ENCODE assay signal across 10 cellular contexts in genomic region chr11:65169164-65169641, GRCh38. TPM values are rescaled to one million over a fixed set of nuclear protein-coding genes. Genes with fewer than 3 reads are reported as not detected.
DNase-seq lines count a peak whose midpoint lies in the region; ATAC-seq and TF ChIP-seq lines count a peak whose summit lies in the region.
"Had no signal": no experiment of that assay in that cellular context is flagged by ENCODE, and none has a peak within 500 bp of the region (broad histone marks: within the 10 kb centered on the region; RNA-seq: fewer than 3 reads in every experiment).

No MANE protein-coding gene starts in this region.

- peak overlapping the region; percentile 7 for H3K27ac Mint-ChIP-seq in Caco-2 (ENCODE audit: unreplicated experiment)
- peak overlapping the region; percentile 2 for H3K27ac Mint-ChIP-seq in activated naive CD8-positive, alpha-beta T cell treated with anti-CD3 and anti-CD28 coated beads for 36 hours

- H3K4me3 ChIP-seq in Caco-2 (ENCODE audit: low read depth, low read length) (no peak overlapping the region), KMS-11 (IDR thresholded peaks at IDR 0.05; ENCODE audit: insufficient read depth, low read depth, low read length) (no peak overlapping the region), mesodermal cell (ENCODE audit: extremely low read depth, insufficient read depth, low read length, poor library complexity, severe bottlenecking) (no peak overlapping the region), psoas muscle (no peak overlapping the region)

- POLR2A ChIA-PET in Caco-2 (lab: Charles Lee): no interaction called here

- BruUV-seq in Caco-2 (replicated peaks; lab: Mats Ljungman, UMichigan): no TSS peak

- ATAC-seq in psoas muscle (no peak), HG03135 (IDR thresholded peaks at IDR 0.05; ENCODE audit: unreplicated experiment) (no peak), left lobe of liver (no peak)

- H3K4me1 ChIP-seq in Caco-2 (no peaks in the 10 kb centered on the region), KMS-11 (ENCODE audit: low read depth, poor library complexity, severe bottlenecking) (no peaks in the 10 kb centered on the region), mesodermal cell (ENCODE audit: control insufficient read depth, insufficient read depth, low read length, poor library complexity, severe bottlenecking) (peaks cover 9% of the 10 kb centered on the region), psoas muscle (no peaks in the 10 kb centered on the region)

- H3K79me2 ChIP-seq in KMS-11 (ENCODE audit: insufficient read depth, low read depth): no peaks in the 10 kb centered on the region

- no peaks in the 10 kb centered on the region for H3K27me3 Mint-ChIP-seq in Caco-2 (ENCODE audit: insufficient read depth, unreplicated experiment)
- no peaks in the 10 kb centered on the region for H3K27me3 Mint-ChIP-seq in activated naive CD8-positive, alpha-beta T cell treated with anti-CD3 and anti-CD28 coated beads for 36 hours

- peak overlapping the region; percentile 1; the same call in 1 of the 2 replicates for H2AFZ ChIP-seq in KMS-11 (ENCODE audit: low read depth)

- H3K9me3 ChIP-seq in Caco-2 (no peaks in the 10 kb centered on the region), mesodermal cell (ENCODE audit: control insufficient read depth, low read length) (no peaks in the 10 kb centered on the region), psoas muscle (no peaks in the 10 kb centered on the region)

- WGBS in mesodermal cell (ENCODE audit: insufficient coverage in 2 of 2), 2 experiments: 68 to 87% methylated on average over 4 to 8 of the region's 11 CpGs
- WGBS in psoas muscle, 3 donors: 68 to 71% (median 68%) methylated on average over 11 of the region's 11 CpGs

- H3K4me1 Mint-ChIP-seq in Caco-2 (ENCODE audit: low read depth, unreplicated experiment): peaks cover 8% of the 10 kb centered on the region
- peaks cover 4% of the 10 kb centered on the region for H3K4me1 Mint-ChIP-seq in activated naive CD8-positive, alpha-beta T cell treated with anti-CD3 and anti-CD28 coated beads for 36 hours

- H3K27ac ChIP-seq in KMS-11 (no peak overlapping the region), mesodermal cell (ENCODE audit: low read depth, low read length, severe bottlenecking) (peak overlapping the region; percentile 83), psoas muscle (no peak overlapping the region)

- H3K36me3 Mint-ChIP-seq in Caco-2 (ENCODE audit: insufficient read depth, unreplicated experiment): peaks cover 10% of the 10 kb centered on the region
- H3K36me3 Mint-ChIP-seq in activated naive CD8-positive, alpha-beta T cell treated with anti-CD3 and anti-CD28 coated beads for 36 hours: no peaks in the 10 kb centered on the region

- no peak overlapping the region for H3K4me2 ChIP-seq in KMS-11

- no peaks in the 10 kb centered on the region for H3K9me3 Mint-ChIP-seq in Caco-2 (ENCODE audit: unreplicated experiment)
- no peaks in the 10 kb centered on the region for H3K9me3 Mint-ChIP-seq in activated naive CD8-positive, alpha-beta T cell treated with anti-CD3 and anti-CD28 coated beads for 36 hours

- TF ChIP-seq CTCF in Caco-2 (IDR thresholded peaks at IDR 0.05; ENCODE audit: insufficient read depth in 1 of 2, low read depth in 1 of 2, low read length in 1 of 2, severe bottlenecking in 1 of 2, unreplicated experiment in 1 of 2) (no peak), KMS-11 (conservative IDR thresholded peaks at IDR 0.05; ENCODE audit: low read depth, low read length) (no peak), psoas muscle (IDR thresholded peaks at IDR 0.05) (no peak)

- no peaks in the 10 kb centered on the region for H4K20me1 ChIP-seq in KMS-11 (ENCODE audit: insufficient read depth)

- intact Hi-C loops in Caco-2 (cut with micrococcal nuclease; ENCODE audit: unreplicated experiment): no loop called here
- intact Hi-C loops in psoas muscle (cut with DNase I): no loop called here

- H3K9ac ChIP-seq in KMS-11: no peak overlapping the region

- DNase-seq in Caco-2: no peak
- no peak for DNase-seq in activated naive CD8-positive, alpha-beta T cell treated with anti-CD3 and anti-CD28 coated beads for 36 hours
- no peak for DNase-seq in psoas muscle
- no peak for DNase-seq in SHP77 (lab: John Stamatoyannopoulos, UW)
- no peak for DNase-seq in left lobe of liver (ENCODE audit: low spot score)
- DNase-seq: head of caudate nucleus, SIG-M5 had no signal

- H3K27me3 ChIP-seq in Caco-2 (replicated peaks; ENCODE audit: control insufficient read depth, insufficient read depth, low read length): no peaks in the 10 kb centered on the region
- no peaks in the 10 kb centered on the region for H3K27me3 ChIP-seq in KMS-11 (ENCODE audit: insufficient read depth, low read depth)
- H3K27me3 ChIP-seq in psoas muscle (ENCODE audit: insufficient read depth in 3 of 3, low read length in 2 of 3): peaks cover 0 to 1% (median 0%) of the 10 kb centered on the region in 3 donors

- no peaks in the 10 kb centered on the region; the same call in 1 of the 2 replicates for H3K36me3 ChIP-seq in Caco-2 (ENCODE audit: control insufficient read depth, insufficient read depth, low read length)
- no peaks in the 10 kb centered on the region for H3K36me3 ChIP-seq in KMS-11 (ENCODE audit: insufficient read depth)
- no peaks in the 10 kb centered on the region for H3K36me3 ChIP-seq in mesodermal cell (ENCODE audit: control insufficient read depth, insufficient read depth, low read length)
- H3K36me3 ChIP-seq in psoas muscle (ENCODE audit: insufficient read depth in 1 of 2, low read depth in 1 of 2): no peaks in the 10 kb centered on the region

- no peak overlapping the region for H3K4me3 Mint-ChIP-seq in Caco-2 (ENCODE audit: unreplicated experiment)
- H3K4me3 Mint-ChIP-seq in activated naive CD8-positive, alpha-beta T cell treated with anti-CD3 and anti-CD28 coated beads for 36 hours: no peak overlapping the region

- CTCF ChIA-PET in Caco-2 (lab: Charles Lee): interaction anchor here (0.7 kb wide), 1 partner anchor 8 kb away, joined by 5 read pairs; no protein-coding TSS in a partner anchor

RNA-seq across cellular contexts. Expression of gene SPDYC, which starts 0.8 kb away (rescaled TPM):
- not detected in 2 replicates for total RNA-seq in Caco-2 (2022)
- total RNA-seq in activated naive CD8-positive, alpha-beta T cell treated with anti-CD3 and anti-CD28 coated beads for 36 hours: not detected
- not detected for polyA plus RNA-seq in mesodermal cell (2013, experiment 1 of 2)
- not detected for polyA plus RNA-seq in mesodermal cell (2013, experiment 2 of 2)
- total RNA-seq in psoas muscle: not detected
- not detected for polyA plus RNA-seq in psoas muscle
- total RNA-seq in left lobe of liver: 1.2 TPM

RNA-seq across cellular contexts. Expression of gene CAPN1, which starts 12.5 kb away (rescaled TPM):
- total RNA-seq in Caco-2 (2022) (238 and 244 TPM in 2 replicates), psoas muscle (100 to 1,000 TPM in 1 of 4 donors, 10 to 100 TPM in 3; 72.4 to 105 (median 81.5) TPM), left lobe of liver (81.0 TPM)
- total RNA-seq in activated naive CD8-positive, alpha-beta T cell treated with anti-CD3 and anti-CD28 coated beads for 36 hours: 10 to 100 TPM; 57.9 to 66.7 TPM
- polyA plus RNA-seq in mesodermal cell (2013, experiment 1 of 2): 108 TPM
- 98.8 TPM for polyA plus RNA-seq in mesodermal cell (2013, experiment 2 of 2)
- 10 to 100 TPM; 65.7 to 97.4 (median 86.5) TPM for polyA plus RNA-seq in psoas muscle

RNA-seq across cellular contexts. Expression of gene SYVN1, which starts 34.9 kb away (rescaled TPM):
- total RNA-seq in Caco-2 (2022) (50.9 and 56.5 TPM in 2 replicates), psoas muscle (10 to 100 TPM; 26.5 to 56.1 (median 31.7) TPM), left lobe of liver (110 TPM)
- 10 to 100 TPM; 27.5 to 29.3 TPM for total RNA-seq in activated naive CD8-positive, alpha-beta T cell treated with anti-CD3 and anti-CD28 coated beads for 36 hours
- 39.7 TPM for polyA plus RNA-seq in mesodermal cell (2013, experiment 1 of 2)
- 33.4 TPM for polyA plus RNA-seq in mesodermal cell (2013, experiment 2 of 2)
- 10 to 100 TPM; 20.2 to 33.5 (median 20.5) TPM for polyA plus RNA-seq in psoas muscle

RNA-seq across cellular contexts. Expression of gene MRPL49, which starts 47.1 kb away (rescaled TPM):
- 89.2 and 95.1 TPM in 2 replicates for total RNA-seq in Caco-2 (2022)
- 100 to 1,000 TPM in 1 of 2 experiments, 10 to 100 TPM in 1; 99.9 to 100 TPM for total RNA-seq in activated naive CD8-positive, alpha-beta T cell treated with anti-CD3 and anti-CD28 coated beads for 36 hours
- 38.0 TPM for polyA plus RNA-seq in mesodermal cell (2013, experiment 1 of 2)
- 31.1 TPM for polyA plus RNA-seq in mesodermal cell (2013, experiment 2 of 2)
- 10 to 100 TPM; 31.4 to 36.7 (median 32.4) TPM for total RNA-seq in psoas muscle
- 10 to 100 TPM; 29.0 to 54.1 (median 45.8) TPM for polyA plus RNA-seq in psoas muscle
- 31.3 TPM for total RNA-seq in left lobe of liver

RNA-seq across cellular contexts. Expression of gene FAU, which starts 47.3 kb away (rescaled TPM):
- total RNA-seq in Caco-2 (2022) (918 and 972 TPM in 2 replicates), psoas muscle (100 to 1,000 TPM; 465 to 641 (median 573) TPM), left lobe of liver (430 TPM)
- total RNA-seq in activated naive CD8-positive, alpha-beta T cell treated with anti-CD3 and anti-CD28 coated beads for 36 hours: 1,000 to 10,000 TPM; 1,087 to 1,097 TPM
- 921 TPM for polyA plus RNA-seq in mesodermal cell (2013, experiment 1 of 2)
- 789 TPM for polyA plus RNA-seq in mesodermal cell (2013, experiment 2 of 2)
- polyA plus RNA-seq in psoas muscle: 100 to 1,000 TPM; 639 to 798 (median 733) TPM
